1 cellular context compared by ENCODE assay signal in genomic region chr1:156659994-156660751, GRCh38.
TF ChIP-seq lines count a peak whose summit lies in the region.

No MANE protein-coding gene starts in this region.

TF ChIP-seq in GM12878, 131 proteins besides CTCF, POLR2A, EP300 and RAD21 (continued from another document):
- TF ChIP-seq IRF5 (IDR thresholded peaks at IDR 0.05; ENCODE audit: borderline replicate concordance) (no peak), CBFB (IDR thresholded peaks at IDR 0.05; ENCODE audit: low read depth) (0 out of 2 replicates have a peak, but pooled peaks have one; percentile 54), EGR1 (IDR thresholded peaks at IDR 0.05; ENCODE audit: borderline replicate concordance in 1 of 2, low read depth in 2 of 2, low read length in 2 of 2) (peak in 1 of 2 experiments; percentile 51; a peak in 1 of 3 replicates), SMARCA5 (IDR thresholded peaks at IDR 0.05) (peak; percentile 73), NRF1 (conservative IDR thresholded peaks at IDR 0.05; ENCODE audit: low read depth, low read length) (peak; percentile 56), POLR2AphosphoS2 (IDR thresholded peaks at IDR 0.05; ENCODE audit: low read depth, low read length) (no peak), TCF3 (IDR thresholded peaks at IDR 0.05; ENCODE audit: borderline replicate concordance, insufficient read depth, low read depth, low read length) (no peak), PML (IDR thresholded peaks at IDR 0.05; ENCODE audit: low read length) (no peak), NR2C2 (IDR thresholded peaks at IDR 0.05; ENCODE audit: borderline replicate concordance, control insufficient read depth, insufficient read length, low read depth) (no peak), IRF4 (IDR thresholded peaks at IDR 0.05; ENCODE audit: low read depth, low read length) (peak; percentile 51; the same call in 1 of the 2 replicates), NBN (IDR thresholded peaks at IDR 0.05) (peak; percentile 93), GABPA (IDR thresholded peaks at IDR 0.05; ENCODE audit: low read depth) (no peak), SMAD1 (IDR thresholded peaks at IDR 0.05; ENCODE audit: low read depth, partially characterized antibody) (no peak), CUX1 (IDR thresholded peaks at IDR 0.05; ENCODE audit: insufficient replicate concordance, low read depth, low read length) (no peak), SREBF1 (IDR thresholded peaks at IDR 0.05; ENCODE audit: low read length) (no peak), HDGF (IDR thresholded peaks at IDR 0.05) (peak; percentile 87), ASH2L (IDR thresholded peaks at IDR 0.05; ENCODE audit: borderline replicate concordance, low read depth) (no peak), SPI1 (IDR thresholded peaks at IDR 0.05; ENCODE audit: borderline replicate concordance, insufficient read depth, low read depth, low read length) (0 out of 2 replicates have a peak, but pooled peaks have one; percentile 3), HDAC2 (IDR thresholded peaks at IDR 0.05) (no peak), RELA (IDR thresholded peaks at IDR 0.05; ENCODE audit: borderline replicate concordance, partially characterized antibody) (no peak), RB1 (IDR thresholded peaks at IDR 0.05; ENCODE audit: borderline replicate concordance) (peak; percentile 63; the same call in 1 of the 2 replicates), CREB1 (IDR thresholded peaks at IDR 0.05; ENCODE audit: low read depth) (no peak), REST (IDR thresholded peaks at IDR 0.05; ENCODE audit: low read depth, low read length) (no peak), SKIL (IDR thresholded peaks at IDR 0.05; ENCODE audit: low read depth, poor library complexity, severe bottlenecking) (no peak), RUNX3 (IDR thresholded peaks at IDR 0.05; ENCODE audit: low read length) (no peak), ZNF217 (IDR thresholded peaks at IDR 0.05) (no peak), ZNF592 (IDR thresholded peaks at IDR 0.05) (peak; percentile 86), PAX5 (IDR thresholded peaks at IDR 0.05; ENCODE audit: borderline replicate concordance, low read depth, low read length) (peak; percentile 15; the same call in 1 of the 2 replicates), MEF2A (IDR thresholded peaks at IDR 0.05; ENCODE audit: insufficient read depth, low read depth, low read length) (0 out of 2 replicates have a peak, but pooled peaks have one; percentile 19), JUND (IDR thresholded peaks at IDR 0.05; ENCODE audit: low read depth, low read length) (peak; percentile 58; the same call in 1 of the 2 replicates), RELB (IDR thresholded peaks at IDR 0.05; ENCODE audit: low read depth) (0 out of 2 replicates have a peak, but pooled peaks have one; percentile 25), JUNB (IDR thresholded peaks at IDR 0.05) (peak; percentile 34; the same call in 1 of the 2 replicates), NFYA (IDR thresholded peaks at IDR 0.05; ENCODE audit: borderline replicate concordance, low read depth, low read length) (no peak), MTA2 (IDR thresholded peaks at IDR 0.05; ENCODE audit: low read depth) (no peak; the same call in 1 of the 2 replicates), SP1 (IDR thresholded peaks at IDR 0.05; ENCODE audit: low read depth, low read length) (peak; percentile 28), TCF12 (IDR thresholded peaks at IDR 0.05; ENCODE audit: low read depth, low read length) (peak; percentile 54; the same call in 1 of the 2 replicates), ZBED1 (IDR thresholded peaks at IDR 0.05; ENCODE audit: borderline replicate concordance) (no peak)
